Comparison of ENCODE assay signal across 12 cellular contexts in genomic region chr17:57578608-57578990, GRCh38.
A peak's percentile ranks its signal among the peaks of the same experiment; 100 is the strongest.
DNase-seq lines count a peak whose midpoint lies in the region; ATAC-seq lines count a peak whose summit lies in the region.
"Had no signal": no experiment of that assay in that cellular context is flagged by ENCODE, and none has a peak within 500 bp of the region (broad histone marks: within the 10 kb centered on the region; RNA-seq: fewer than 3 reads in every experiment).

No MANE protein-coding gene starts in this region.

- DNase-seq in T-helper 17 cell, result no peak
- DNase-seq in iris pigment epithelial cell (ENCODE audit: low read depth), result peak; percentile 76
- DNase-seq in HUDEP-2 (lab: John Stamatoyannopoulos, UW; ENCODE audit: unreplicated experiment in 76 of 76), result no peak
- no peak for DNase-seq in stimulated activated CD8-positive, alpha-beta memory T cell treated with anti-CD3 and anti-CD28 coated beads, Interleukin-4, amount 100 ng/mL, for 48 hours
- DNase-seq: CD4-positive, alpha-beta memory T cell; cerebellar nuclear complex; NCI-H774; stimulated activated CD4-positive, alpha-beta T cell treated with anti-CD3 and anti-CD28 coated beads, Interleukin-4, amount 100 ng/mL, for 4 hours had no signal

- H3K9me3 ChIP-seq in HUES48 (ENCODE audit: control insufficient read depth, insufficient read depth, low read length) (no peaks in the 10 kb centered on the region), T-helper 17 cell (ENCODE audit: control insufficient read depth, low read length, poor library complexity, severe bottlenecking) (no peaks in the 10 kb centered on the region)

- H3K4me1 ChIP-seq in ACC112 (ENCODE audit: control insufficient read depth, insufficient read depth, low read length, unreplicated experiment) (peaks cover 7% of the 10 kb centered on the region), HUES48 (ENCODE audit: control insufficient read depth, insufficient read depth, low read length) (peaks cover 17% of the 10 kb centered on the region)

- peak overlapping the region; percentile 75 for H3K4me3 ChIP-seq in ACC112 (ENCODE audit: low read depth, low read length)
- H3K4me3 ChIP-seq in HUES48 (ENCODE audit: low read depth, low read length), result no peak overlapping the region

- H3K27ac ChIP-seq in ACC112 (ENCODE audit: low read depth, low read length), result no peak overlapping the region
- peak overlapping the region; percentile 63 for H3K27ac ChIP-seq in HUES48 (ENCODE audit: low read depth, low read length)

- H3K27me3 Mint-ChIP-seq in T-helper 17 cell, result no peaks in the 10 kb centered on the region
- H3K27me3 Mint-ChIP-seq: CD4-positive, alpha-beta memory T cell had no signal

- ATAC-seq in T-helper 17 cell (no peak), GM18907 (IDR thresholded peaks at IDR 0.05; ENCODE audit: unreplicated experiment) (no peak), GM19035 (IDR thresholded peaks at IDR 0.05; ENCODE audit: unreplicated experiment) (no peak)

- peaks cover 8% of the 10 kb centered on the region for H3K4me1 Mint-ChIP-seq in T-helper 17 cell

- H3K27me3 ChIP-seq in ACC112 (ENCODE audit: insufficient read depth, low read length), result no peaks in the 10 kb centered on the region
- H3K27me3 ChIP-seq in HUES48 (ENCODE audit: control insufficient read depth, insufficient read depth, low read length), result no peaks in the 10 kb centered on the region

- H3K36me3 ChIP-seq in ACC112 (ENCODE audit: insufficient read depth, low read length) (no peaks in the 10 kb centered on the region), HUES48 (ENCODE audit: control insufficient read depth, insufficient read depth, low read length) (no peaks in the 10 kb centered on the region)

- no peak overlapping the region for H3K9ac ChIP-seq in HUES48 (ENCODE audit: low read depth, low read length)

- H3K36me3 Mint-ChIP-seq in T-helper 17 cell (ENCODE audit: low read depth), result no peaks in the 10 kb centered on the region

- H3K4me3 Mint-ChIP-seq in T-helper 17 cell, result no peak overlapping the region
- H3K4me3 Mint-ChIP-seq: CD4-positive, alpha-beta memory T cell had no signal

- H2AFZ ChIP-seq in ACC112 (ENCODE audit: low read length, unreplicated experiment), result peak overlapping the region; percentile 82

- H3K79me2 ChIP-seq in ACC112 (ENCODE audit: control insufficient read depth, insufficient read depth, low read length, unreplicated experiment), result no peaks in the 10 kb centered on the region

- H3K27ac Mint-ChIP-seq in T-helper 17 cell, result peak overlapping the region; percentile 47
